In genomic region chr17:57256708-57257112, GRCh38 we compare ENCODE assay signal across 8 cellular contexts. TPM values are rescaled to one million over a fixed set of nuclear protein-coding genes. Genes with fewer than 3 reads are reported as not detected.
DNase-seq lines count a peak whose midpoint lies in the region; ATAC-seq and TF ChIP-seq lines count a peak whose summit lies in the region.

No MANE protein-coding gene starts in this region.

- ATAC-seq in Right ventricle myocardium inferior, result peak; percentile 27

- H3K9me3 ChIP-seq in MG63 (no peaks in the 10 kb centered on the region), esophagus squamous epithelium (no peaks in the 10 kb centered on the region)

- no peaks in the 10 kb centered on the region for H3K9me3 Mint-ChIP-seq in neural crest cell

- H3K27ac Mint-ChIP-seq in neural crest cell (ENCODE audit: unreplicated experiment), result no peak overlapping the region

- TF ChIP-seq POLR2A in esophagus squamous epithelium (IDR thresholded peaks at IDR 0.05), result no peak

- 0 to 1% methylated on average over 4 to 24 of the region's 36 CpGs for WGBS in esophagus squamous epithelium, 2 donors

- H3K4me3 ChIP-seq in MG63, result peak overlapping the region; percentile 55
- peak overlapping the region; percentile 60 to 98 (median 95) for H3K4me3 ChIP-seq in esophagus squamous epithelium

- peak overlapping the region; percentile 88 to 98 (median 92) for H3K27ac ChIP-seq in esophagus squamous epithelium

- peaks cover 3% of the 10 kb centered on the region for H3K36me3 Mint-ChIP-seq in neural crest cell (ENCODE audit: low read depth)

- H3K27me3 Mint-ChIP-seq in neural crest cell (ENCODE audit: low read depth), result no peaks in the 10 kb centered on the region

- H3K27me3 ChIP-seq in MG63, result peaks cover 10% of the 10 kb centered on the region
- no peaks in the 10 kb centered on the region for H3K27me3 ChIP-seq in esophagus squamous epithelium

- peaks cover 7 to 39% (median 10%) of the 10 kb centered on the region in 3 donors for H3K4me1 ChIP-seq in esophagus squamous epithelium

- H3K4me3 Mint-ChIP-seq in neural crest cell, result peak overlapping the region; percentile 94

- no peak for TF ChIP-seq CTCF in esophagus squamous epithelium (IDR thresholded peaks at IDR 0.05)
- no peak for TF ChIP-seq CTCF in neural crest cell (conservative IDR thresholded peaks at IDR 0.05)

- H3K4me1 Mint-ChIP-seq in neural crest cell, result peaks cover 66% of the 10 kb centered on the region

- intact Hi-C loops in Right ventricle myocardium inferior (cut with DNase I), result loop anchor here (5.0 kb wide), 3 partner anchors 71 to 406 kb away; no protein-coding TSS in a partner anchor
- intact Hi-C loops in cardiac septum (cut with DNase I), result loop anchor here (5.0 to 10.0 kb wide), 4 partner anchors 101 to 411 kb away; no protein-coding TSS in a partner anchor
- intact Hi-C loops in esophagus squamous epithelium (cut with DNase I), result no loop called here

- H3K36me3 ChIP-seq in MG63 (no peaks in the 10 kb centered on the region), esophagus squamous epithelium (peaks cover 0 to 10% (median 0%) of the 10 kb centered on the region in 3 donors)

- DNase-seq in Right ventricle myocardium inferior (ENCODE audit: missing footprints) (no peak), cardiac septum (ENCODE audit: low spot score) (no peak), MG63 (peak; percentile 8), activated T-cell treated with anti-CD3 and anti-CD28 coated beads for 4 hours (peak; percentile 35), esophagus squamous epithelium (lab: John Stamatoyannopoulos, UW) (no peak), neural crest cell (ENCODE audit: low read depth, low spot score) (no peak), SKM-1 treated with dmso at 0.1 percent for 144 hours (lab: John Stamatoyannopoulos, UW; ENCODE audit: unreplicated experiment) (no peak), DMS79 (lab: John Stamatoyannopoulos, UW) (no peak)

RNA-seq across cellular contexts. Expression of gene MSI2, which starts 0.4 kb away (rescaled TPM):
- total RNA-seq in Right ventricle myocardium inferior (96.8 TPM), cardiac septum (112 TPM), esophagus squamous epithelium (10 to 100 TPM; 15.9 to 22.9 (median 17.0) TPM), neural crest cell (140 and 150 TPM in 2 replicates)
- total RNA-seq in MG63 (2014; rRNA removed; shearing (Covaris generic); ENCODE audit: low replicate concordance), result 2.8 and 6.3 TPM in 2 replicates

Comparison
In these comparisons a context has a peak if more than half of its experiments do, and no peak if none do; other contexts are left out.
1. DNase-seq: peak in MG63 (single experiment) and activated T-cell treated with anti-CD3 and anti-CD28 coated beads for 4 hours (single experiment); none in Right ventricle myocardium inferior (single experiment), cardiac septum (single experiment), esophagus squamous epithelium (single experiment), neural crest cell (single experiment), SKM-1 treated with dmso at 0.1 percent for 144 hours (single experiment) and DMS79 (single experiment).